ENCODE assay signal across 1 cellular context in genomic region chr20:50929299-50930138, GRCh38.
TF ChIP-seq lines count a peak whose summit lies in the region.

No MANE protein-coding gene starts in this region.

TF ChIP-seq in HepG2, 621 proteins besides CTCF, POLR2A, EP300 and RAD21 (continued from another document and continues in another):
- TF ChIP-seq ZNF142 (CRISPR knock-in tag; IDR thresholded peaks at IDR 0.05) (no peak), MLLT10 (CRISPR knock-in tag; IDR thresholded peaks at IDR 0.05) (no peak), FOXP1 (IDR thresholded peaks at IDR 0.05) (no peak), FOXP1 (CRISPR knock-in tag; IDR thresholded peaks at IDR 0.05) (peak; percentile 62; the same call in 1 of the 2 replicates), ZHX1 (CRISPR knock-in tag; IDR thresholded peaks at IDR 0.05; ENCODE audit: low read depth) (no peak), ARHGAP35 (CRISPR knock-in tag; IDR thresholded peaks at IDR 0.05; ENCODE audit: borderline replicate concordance) (peak; percentile 78), ZNF672 (CRISPR knock-in tag; IDR thresholded peaks at IDR 0.05) (no peak), ATRX (CRISPR knock-in tag; IDR thresholded peaks at IDR 0.05; ENCODE audit: borderline replicate concordance) (no peak; the same call in 1 of the 2 replicates), AFF4 (CRISPR knock-in tag; IDR thresholded peaks at IDR 0.05) (0 out of 2 replicates have a peak, but pooled peaks have one; percentile 53), ZNF292 (CRISPR knock-in tag; IDR thresholded peaks at IDR 0.05; ENCODE audit: borderline replicate concordance, low read depth) (peak; percentile 86; the same call in 1 of the 2 replicates), SSRP1 (CRISPR knock-in tag; IDR thresholded peaks at IDR 0.05) (peak; percentile 99), PLRG1 (conservative IDR thresholded peaks at IDR 0.05) (no peak), CREBL2 (CRISPR knock-in tag; IDR thresholded peaks at IDR 0.05; ENCODE audit: borderline replicate concordance) (no peak), E2F1 (CRISPR knock-in tag; IDR thresholded peaks at IDR 0.05) (no peak; the same call in 1 of the 2 replicates), REL (CRISPR knock-in tag; conservative IDR thresholded peaks at IDR 0.05) (0 out of 2 replicates have a peak, but pooled peaks have one; percentile 12), KDM6A (CRISPR knock-in tag; IDR thresholded peaks at IDR 0.05; ENCODE audit: low read depth) (no peak), MYC (CRISPR knock-in tag; IDR thresholded peaks at IDR 0.05; ENCODE audit: borderline replicate concordance) (peak; percentile 80; the same call in 1 of the 2 replicates), HES4 (CRISPR knock-in tag; IDR thresholded peaks at IDR 0.05; ENCODE audit: borderline replicate concordance) (0 out of 2 replicates have a peak, but pooled peaks have one; percentile 38), ZNF746 (CRISPR knock-in tag; IDR thresholded peaks at IDR 0.05) (peak; percentile 46; the same call in 1 of the 2 replicates), ZNF468 (CRISPR knock-in tag; IDR thresholded peaks at IDR 0.05) (0 out of 2 replicates have a peak, but pooled peaks have one; percentile 40), FLYWCH1 (CRISPR knock-in tag; IDR thresholded peaks at IDR 0.05) (no peak), ZNF749 (CRISPR knock-in tag; IDR thresholded peaks at IDR 0.05; ENCODE audit: borderline replicate concordance) (peak; percentile 66; the same call in 1 of the 2 replicates), ZNF354B (CRISPR knock-in tag; IDR thresholded peaks at IDR 0.05) (no peak), ESRRA (CRISPR knock-in tag; IDR thresholded peaks at IDR 0.05; ENCODE audit: low read depth) (peak; percentile 83), RFX3 (CRISPR knock-in tag; IDR thresholded peaks at IDR 0.05) (no peak), ATF1 (CRISPR knock-in tag; IDR thresholded peaks at IDR 0.05) (no peak), NR2F1 (CRISPR knock-in tag; IDR thresholded peaks at IDR 0.05) (0 out of 4 replicates have a peak, but pooled peaks of 1 of the 2 experiments have one; percentile 46), CERS6 (CRISPR knock-in tag; IDR thresholded peaks at IDR 0.05) (no peak)
- TF ChIP-seq, protein P1, sequence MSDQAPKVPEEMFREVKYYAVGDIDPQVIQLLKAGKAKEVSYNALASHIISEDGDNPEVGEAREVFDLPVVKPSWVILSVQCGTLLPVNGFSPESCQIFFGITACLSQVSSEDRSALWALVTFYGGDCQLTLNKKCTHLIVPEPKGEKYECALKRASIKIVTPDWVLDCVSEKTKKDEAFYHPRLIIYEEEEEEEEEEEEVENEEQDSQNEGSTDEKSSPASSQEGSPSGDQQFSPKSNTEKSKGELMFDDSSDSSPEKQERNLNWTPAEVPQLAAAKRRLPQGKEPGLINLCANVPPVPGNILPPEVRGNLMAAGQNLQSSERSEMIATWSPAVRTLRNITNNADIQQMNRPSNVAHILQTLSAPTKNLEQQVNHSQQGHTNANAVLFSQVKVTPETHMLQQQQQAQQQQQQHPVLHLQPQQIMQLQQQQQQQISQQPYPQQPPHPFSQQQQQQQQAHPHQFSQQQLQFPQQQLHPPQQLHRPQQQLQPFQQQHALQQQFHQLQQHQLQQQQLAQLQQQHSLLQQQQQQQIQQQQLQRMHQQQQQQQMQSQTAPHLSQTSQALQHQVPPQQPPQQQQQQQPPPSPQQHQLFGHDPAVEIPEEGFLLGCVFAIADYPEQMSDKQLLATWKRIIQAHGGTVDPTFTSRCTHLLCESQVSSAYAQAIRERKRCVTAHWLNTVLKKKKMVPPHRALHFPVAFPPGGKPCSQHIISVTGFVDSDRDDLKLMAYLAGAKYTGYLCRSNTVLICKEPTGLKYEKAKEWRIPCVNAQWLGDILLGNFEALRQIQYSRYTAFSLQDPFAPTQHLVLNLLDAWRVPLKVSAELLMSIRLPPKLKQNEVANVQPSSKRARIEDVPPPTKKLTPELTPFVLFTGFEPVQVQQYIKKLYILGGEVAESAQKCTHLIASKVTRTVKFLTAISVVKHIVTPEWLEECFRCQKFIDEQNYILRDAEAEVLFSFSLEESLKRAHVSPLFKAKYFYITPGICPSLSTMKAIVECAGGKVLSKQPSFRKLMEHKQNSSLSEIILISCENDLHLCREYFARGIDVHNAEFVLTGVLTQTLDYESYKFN (CRISPR knock-in tag; conservative IDR thresholded peaks at IDR 0.05) = peak; percentile 54
- TF ChIP-seq, protein P2, sequence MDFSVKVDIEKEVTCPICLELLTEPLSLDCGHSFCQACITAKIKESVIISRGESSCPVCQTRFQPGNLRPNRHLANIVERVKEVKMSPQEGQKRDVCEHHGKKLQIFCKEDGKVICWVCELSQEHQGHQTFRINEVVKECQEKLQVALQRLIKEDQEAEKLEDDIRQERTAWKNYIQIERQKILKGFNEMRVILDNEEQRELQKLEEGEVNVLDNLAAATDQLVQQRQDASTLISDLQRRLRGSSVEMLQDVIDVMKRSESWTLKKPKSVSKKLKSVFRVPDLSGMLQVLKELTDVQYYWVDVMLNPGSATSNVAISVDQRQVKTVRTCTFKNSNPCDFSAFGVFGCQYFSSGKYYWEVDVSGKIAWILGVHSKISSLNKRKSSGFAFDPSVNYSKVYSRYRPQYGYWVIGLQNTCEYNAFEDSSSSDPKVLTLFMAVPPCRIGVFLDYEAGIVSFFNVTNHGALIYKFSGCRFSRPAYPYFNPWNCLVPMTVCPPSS (IDR thresholded peaks at IDR 0.05) = no peak
- TF ChIP-seq, protein P3, sequence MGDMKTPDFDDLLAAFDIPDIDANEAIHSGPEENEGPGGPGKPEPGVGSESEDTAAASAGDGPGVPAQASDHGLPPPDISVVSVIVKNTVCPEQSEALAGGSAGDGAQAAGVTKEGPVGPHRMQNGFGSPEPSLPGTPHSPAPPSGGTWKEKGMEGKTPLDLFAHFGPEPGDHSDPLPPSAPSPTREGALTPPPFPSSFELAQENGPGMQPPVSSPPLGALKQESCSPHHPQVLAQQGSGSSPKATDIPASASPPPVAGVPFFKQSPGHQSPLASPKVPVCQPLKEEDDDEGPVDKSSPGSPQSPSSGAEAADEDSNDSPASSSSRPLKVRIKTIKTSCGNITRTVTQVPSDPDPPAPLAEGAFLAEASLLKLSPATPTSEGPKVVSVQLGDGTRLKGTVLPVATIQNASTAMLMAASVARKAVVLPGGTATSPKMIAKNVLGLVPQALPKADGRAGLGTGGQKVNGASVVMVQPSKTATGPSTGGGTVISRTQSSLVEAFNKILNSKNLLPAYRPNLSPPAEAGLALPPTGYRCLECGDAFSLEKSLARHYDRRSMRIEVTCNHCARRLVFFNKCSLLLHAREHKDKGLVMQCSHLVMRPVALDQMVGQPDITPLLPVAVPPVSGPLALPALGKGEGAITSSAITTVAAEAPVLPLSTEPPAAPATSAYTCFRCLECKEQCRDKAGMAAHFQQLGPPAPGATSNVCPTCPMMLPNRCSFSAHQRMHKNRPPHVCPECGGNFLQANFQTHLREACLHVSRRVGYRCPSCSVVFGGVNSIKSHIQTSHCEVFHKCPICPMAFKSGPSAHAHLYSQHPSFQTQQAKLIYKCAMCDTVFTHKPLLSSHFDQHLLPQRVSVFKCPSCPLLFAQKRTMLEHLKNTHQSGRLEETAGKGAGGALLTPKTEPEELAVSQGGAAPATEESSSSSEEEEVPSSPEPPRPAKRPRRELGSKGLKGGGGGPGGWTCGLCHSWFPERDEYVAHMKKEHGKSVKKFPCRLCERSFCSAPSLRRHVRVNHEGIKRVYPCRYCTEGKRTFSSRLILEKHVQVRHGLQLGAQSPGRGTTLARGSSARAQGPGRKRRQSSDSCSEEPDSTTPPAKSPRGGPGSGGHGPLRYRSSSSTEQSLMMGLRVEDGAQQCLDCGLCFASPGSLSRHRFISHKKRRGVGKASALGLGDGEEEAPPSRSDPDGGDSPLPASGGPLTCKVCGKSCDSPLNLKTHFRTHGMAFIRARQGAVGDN (CRISPR knock-in tag; IDR thresholded peaks at IDR 0.05) = peak; percentile 87
